2 cellular contexts compared by ENCODE assay signal in the genomic region with DNA sequence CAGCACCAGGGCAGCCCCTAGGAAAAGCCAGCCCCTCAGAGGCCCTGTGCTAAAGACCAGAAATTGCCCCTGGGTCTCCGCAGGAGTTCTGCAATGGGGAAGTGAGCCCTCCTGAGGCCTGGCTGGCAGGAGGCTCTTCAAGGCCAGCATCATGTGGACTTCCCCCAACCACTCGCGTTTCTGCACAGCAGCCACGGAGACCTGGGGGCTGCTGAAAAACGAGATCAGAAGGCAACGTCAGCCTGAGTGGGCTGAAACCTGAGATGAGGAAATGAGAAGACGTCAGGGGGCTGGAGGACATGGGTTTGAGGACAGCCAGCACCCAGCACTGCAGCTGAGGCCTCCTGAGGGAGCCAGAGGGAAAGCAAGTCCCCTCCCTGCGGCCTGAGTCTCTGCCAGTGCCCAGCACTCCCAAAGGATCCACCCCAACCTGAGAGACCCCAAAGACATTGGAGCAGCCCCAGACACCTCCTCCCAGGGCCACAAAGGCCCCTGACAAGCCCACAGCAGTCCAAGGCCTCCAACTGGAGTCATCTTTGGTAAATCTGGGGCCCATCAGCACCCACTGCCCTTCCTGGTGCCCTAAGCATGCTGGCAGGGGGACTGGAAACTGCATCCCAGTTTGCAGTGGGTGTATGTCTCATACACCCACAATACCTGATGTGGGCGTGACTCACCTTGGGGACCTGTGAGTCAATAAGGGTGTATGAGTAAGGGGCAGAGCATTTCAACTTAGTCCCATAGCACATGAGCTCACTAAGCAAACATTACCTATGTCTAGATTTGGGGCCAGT.
TF ChIP-seq lines count a peak whose summit lies in the region.

No MANE protein-coding gene starts in this region.

TF ChIP-seq in HEK293, 187 proteins besides CTCF, POLR2A, EP300 and RAD21 (continues in another document):
- TF ChIP-seq, protein P1, sequence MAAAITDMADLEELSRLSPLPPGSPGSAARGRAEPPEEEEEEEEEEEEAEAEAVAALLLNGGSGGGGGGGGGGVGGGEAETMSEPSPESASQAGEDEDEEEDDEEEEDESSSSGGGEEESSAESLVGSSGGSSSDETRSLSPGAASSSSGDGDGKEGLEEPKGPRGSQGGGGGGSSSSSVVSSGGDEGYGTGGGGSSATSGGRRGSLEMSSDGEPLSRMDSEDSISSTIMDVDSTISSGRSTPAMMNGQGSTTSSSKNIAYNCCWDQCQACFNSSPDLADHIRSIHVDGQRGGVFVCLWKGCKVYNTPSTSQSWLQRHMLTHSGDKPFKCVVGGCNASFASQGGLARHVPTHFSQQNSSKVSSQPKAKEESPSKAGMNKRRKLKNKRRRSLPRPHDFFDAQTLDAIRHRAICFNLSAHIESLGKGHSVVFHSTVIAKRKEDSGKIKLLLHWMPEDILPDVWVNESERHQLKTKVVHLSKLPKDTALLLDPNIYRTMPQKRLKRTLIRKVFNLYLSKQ (tag by site-specific recombination; IDR thresholded peaks at IDR 0.05; ENCODE audit: borderline replicate concordance), result no peak
- TF ChIP-seq ZNF692 (tag by site-specific recombination; IDR thresholded peaks at IDR 0.05) (no peak), ZBTB7A (tag by site-specific recombination; IDR thresholded peaks at IDR 0.05; ENCODE audit: low read depth) (no peak), ZNF629 (tag by site-specific recombination; IDR thresholded peaks at IDR 0.05) (peak; percentile 61; the same call in 1 of the 2 replicates), ZNF211 (tag by site-specific recombination; IDR thresholded peaks at IDR 0.05; ENCODE audit: low read depth) (0 out of 2 replicates have a peak, but pooled peaks have one; percentile 14), ZNF223 (tag by site-specific recombination; IDR thresholded peaks at IDR 0.05) (no peak), GLIS1 (tag by site-specific recombination; IDR thresholded peaks at IDR 0.05) (peak; percentile 55), ZNF175 (tag by site-specific recombination; IDR thresholded peaks at IDR 0.05) (no peak), KLF1 (tag by site-specific recombination; IDR thresholded peaks at IDR 0.05) (peak; percentile 94), KLF9 (tag by site-specific recombination; IDR thresholded peaks at IDR 0.05; ENCODE audit: low read depth) (peak; percentile 24; the same call in 1 of the 2 replicates), ZFHX2 (tag by site-specific recombination; conservative IDR thresholded peaks at IDR 0.05) (peak; percentile 96), ZNF362 (tag by site-specific recombination; IDR thresholded peaks at IDR 0.05) (no peak), HIC1 (tag by site-specific recombination; IDR thresholded peaks at IDR 0.05) (peak; percentile 69), ZNF202 (tag by site-specific recombination; IDR thresholded peaks at IDR 0.05; ENCODE audit: borderline replicate concordance) (no peak), ZNF184 (tag by site-specific recombination; IDR thresholded peaks at IDR 0.05) (peak; percentile 84), ELK4 (IDR thresholded peaks at IDR 0.05; ENCODE audit: borderline replicate concordance, low read depth, low read length) (no peak), ZFP37 (tag by site-specific recombination; IDR thresholded peaks at IDR 0.05) (0 out of 2 replicates have a peak, but pooled peaks have one; percentile 27)

TF ChIP-seq in H1, 55 proteins besides CTCF, POLR2A, EP300 and RAD21:
- TF ChIP-seq CBX8 (IDR thresholded peaks at IDR 0.05; ENCODE audit: borderline replicate concordance, low read depth, low read length) (no peak), RFX5 (IDR thresholded peaks at IDR 0.05; ENCODE audit: borderline replicate concordance, low read depth, low read length) (no peak), RBBP5 (IDR thresholded peaks at IDR 0.05; ENCODE audit: borderline replicate concordance, low read depth, low read length) (no peak), SAP30 (IDR thresholded peaks at IDR 0.05; ENCODE audit: insufficient read depth, insufficient replicate concordance, low read length) (no peak), E2F6 (IDR thresholded peaks at IDR 0.05) (no peak), BACH1 (IDR thresholded peaks at IDR 0.05; ENCODE audit: low read length) (no peak), POU5F1 (IDR thresholded peaks at IDR 0.05; ENCODE audit: low read depth, low read length) (no peak), CTBP2 (IDR thresholded peaks at IDR 0.05; ENCODE audit: borderline replicate concordance, insufficient read depth, insufficient read length, low read length) (no peak), EZH2 (IDR thresholded peaks at IDR 0.05; ENCODE audit: low read depth, low read length, severe bottlenecking) (no peak), YY1 (IDR thresholded peaks at IDR 0.05; ENCODE audit: low read depth, low read length) (no peak), NRF1 (IDR thresholded peaks at IDR 0.05; ENCODE audit: low read depth, low read length) (no peak), TCF12 (IDR thresholded peaks at IDR 0.05; ENCODE audit: low read depth, low read length) (no peak)
- TF ChIP-seq, protein P2, sequence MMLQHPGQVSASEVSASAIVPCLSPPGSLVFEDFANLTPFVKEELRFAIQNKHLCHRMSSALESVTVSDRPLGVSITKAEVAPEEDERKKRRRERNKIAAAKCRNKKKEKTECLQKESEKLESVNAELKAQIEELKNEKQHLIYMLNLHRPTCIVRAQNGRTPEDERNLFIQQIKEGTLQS (IDR thresholded peaks at IDR 0.05; ENCODE audit: insufficient read depth, low read depth, low read length), result no peak
